5 cellular contexts compared by ENCODE assay signal in the genomic region with DNA sequence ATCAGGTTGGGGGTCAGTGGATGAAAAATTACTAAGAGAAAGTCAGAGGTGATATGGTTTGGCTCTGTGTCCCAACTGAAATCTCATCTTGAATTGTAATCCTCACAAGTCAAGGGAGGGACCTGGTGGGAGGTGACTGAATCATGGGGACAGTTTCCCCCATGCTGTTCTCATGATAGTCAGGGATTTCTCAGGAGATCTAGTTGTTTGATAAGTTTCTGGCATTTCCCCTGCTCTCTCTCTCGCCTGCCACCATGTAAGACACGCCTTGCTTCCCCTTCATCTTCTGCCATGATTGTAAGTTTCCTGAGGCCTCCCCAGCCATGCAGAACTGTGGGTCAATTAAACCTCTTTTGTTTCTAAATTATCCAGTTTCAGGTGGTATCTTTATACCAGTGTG.
"Had no signal": no experiment of that assay in that cellular context is flagged by ENCODE, and none has a peak within 500 bp of the region (broad histone marks: within the 10 kb centered on the region; RNA-seq: fewer than 3 reads in every experiment).

No MANE protein-coding gene starts in this region.

- DNase-seq: GOT3 had no signal

- H3K4me1 Mint-ChIP-seq: IgD-negative memory B cell had no signal

- H3K27me3 Mint-ChIP-seq: IgD-negative memory B cell had no signal

- H3K27ac ChIP-seq: HL-60, KMS-11 had no signal

- H3K27ac Mint-ChIP-seq: H9, IgD-negative memory B cell had no signal

- H3K36me3 Mint-ChIP-seq: IgD-negative memory B cell had no signal

- H3K4me2 ChIP-seq: KMS-11 had no signal

- H3K4me3 Mint-ChIP-seq: H9, IgD-negative memory B cell had no signal

- H3K9ac ChIP-seq: KMS-11 had no signal
